19 cellular contexts compared by ENCODE assay signal in genomic region chr16:27801259-27801945, GRCh38.
"Had no signal": no experiment of that assay in that cellular context is flagged by ENCODE, and none has a peak within 500 bp of the region (broad histone marks: within the 10 kb centered on the region; RNA-seq: fewer than 3 reads in every experiment).

No MANE protein-coding gene starts in this region.

- ATAC-seq: activated CD8-positive, alpha-beta T cell treated with anti-CD3 and anti-CD28 coated beads for 36 hours; activated T-cell treated with anti-CD3 and anti-CD28 coated beads, Interleukin-2, amount 50 U/mL, for 4 hours; heart left ventricle; stimulated activated effector memory CD8-positive, alpha-beta T cell treated with anti-CD3 and anti-CD28 coated beads, Interleukin-12 subunit alpha, Interleukin-12 subunit beta, amount 100 ng/mL, for 72 hours; T-helper 17 cell had no signal

- H3K4me3 ChIP-seq: heart left ventricle, neural progenitor cell, ovary, thyroid gland had no signal

- H3K4me1 ChIP-seq: heart left ventricle, neural progenitor cell, thyroid gland had no signal

- DNase-seq: activated CD4-positive, alpha-beta T cell treated with anti-CD3 and anti-CD28 coated beads for 48 hours; activated CD8-positive, alpha-beta T cell treated with anti-CD3 and anti-CD28 coated beads for 36 hours; activated effector memory CD4-positive, alpha-beta T cell treated with Interleukin-2 at 50 U/mL for 16 hours; activated naive CD4-positive, alpha-beta T cell treated with anti-CD3 and anti-CD28 coated beads, Interleukin-2, amount 50 U/mL, for 16 hours; activated T-cell treated with anti-CD3 and anti-CD28 coated beads, Interleukin-2, amount 50 U/mL, for 4 hours; erythroblast; heart left ventricle; mammary epithelial cell; naive B cell; ovary; stimulated activated CD4-positive, alpha-beta T cell treated with anti-CD3 and anti-CD28 coated beads, Interleukin-12 subunit alpha, Interleukin-12 subunit beta, amount 100 ng/mL, for 4 hours; stimulated activated CD4-positive, alpha-beta T cell treated with anti-CD3 and anti-CD28 coated beads, Interleukin-2, amount 100 ng/mL, for 24 hours; T-helper 17 cell; thyroid gland had no signal

- H3K27me3 ChIP-seq: neural progenitor cell, ovary, thyroid gland had no signal

- FAIRE-seq: astrocyte, bronchial epithelial cell, frontal cortex had no signal

- H3K27ac ChIP-seq: heart left ventricle, neural progenitor cell, ovary, thyroid gland had no signal

- H2AFZ ChIP-seq: neural progenitor cell had no signal

- H3K4me2 ChIP-seq: neural progenitor cell had no signal

- H3K36me3 ChIP-seq: heart left ventricle, neural progenitor cell, ovary, thyroid gland had no signal

- H3K9me3 ChIP-seq: heart left ventricle, ovary, thyroid gland had no signal

- H3K9ac ChIP-seq: neural progenitor cell had no signal
